ENCODE assay signal across 10 cellular contexts in genomic region chr6:3919130-3919628, GRCh38.
DNase-seq lines count a peak whose midpoint lies in the region; ATAC-seq and TF ChIP-seq lines count a peak whose summit lies in the region.
"Had no signal": no experiment of that assay in that cellular context is flagged by ENCODE, and none has a peak within 500 bp of the region (broad histone marks: within the 10 kb centered on the region; RNA-seq: fewer than 3 reads in every experiment).

No MANE protein-coding gene starts in this region.

- intact Hi-C loops in right cardiac atrium (cut with DNase I) = no loop called here

- H3K4me3 Mint-ChIP-seq in WTC11 = no peak overlapping the region
- H3K4me3 Mint-ChIP-seq: CD8-positive, alpha-beta memory T cell; naive thymus-derived CD4-positive, alpha-beta T cell had no signal

- H3K4me3 ChIP-seq in AG04449 (ENCODE audit: low read depth, low read length) (no peak overlapping the region), right cardiac atrium (ENCODE audit: low read length) (no peak overlapping the region)

- peaks cover 6% of the 10 kb centered on the region for H3K27me3 Mint-ChIP-seq in WTC11 (ENCODE audit: low read depth)

- POLR2A ChIA-PET in AG04449 (lab: Yijun Ruan, JAX) (no interaction called here), WTC11 (lab: Charles Lee) (no interaction called here)

- peak overlapping the region; percentile 23; the same call in 1 of the 2 replicates for H3K27ac Mint-ChIP-seq in WTC11
- H3K27ac Mint-ChIP-seq: CD8-positive, alpha-beta memory T cell had no signal

- H3K9me3 ChIP-seq in right cardiac atrium (ENCODE audit: control insufficient read depth, low read length) = no peaks in the 10 kb centered on the region

- TF ChIP-seq CTCF in AG04449 (IDR thresholded peaks at IDR 0.05; ENCODE audit: insufficient read depth, low read length, missing control alignments) (no peak), WTC11 (IDR thresholded peaks at IDR 0.05) (no peak)

- H3K36me3 Mint-ChIP-seq in WTC11 = peaks cover 27% of the 10 kb centered on the region
- H3K36me3 Mint-ChIP-seq: CD8-positive, alpha-beta memory T cell had no signal

- H3K4me1 Mint-ChIP-seq in WTC11 = peaks cover 33% of the 10 kb centered on the region

- CTCF ChIA-PET in AG04449 (lab: Yijun Ruan, JAX) = interaction anchor here (0.9 to 1.3 kb wide), 4 partner anchors 14 to 70 kb away, joined by 3 to 5 read pairs (median 4); no protein-coding TSS in a partner anchor
- CTCF ChIA-PET in WTC11 (lab: Charles Lee) = interaction anchor here (0.6 to 5.2 kb wide), 3 partner anchors 14 to 69 kb away, joined by 3 to 34 read pairs (median 18); partner anchors contain the start of gene FAM50B

- H3K27me3 ChIP-seq in right cardiac atrium (ENCODE audit: control insufficient read depth, insufficient read depth) = no peaks in the 10 kb centered on the region

- H3K9me3 Mint-ChIP-seq in WTC11 = peaks cover 44% of the 10 kb centered on the region
- H3K9me3 Mint-ChIP-seq: CD8-positive, alpha-beta memory T cell had no signal

- DNase-seq in AG04449 (ENCODE audit: low read depth, low spot score) = peak; percentile 46
- DNase-seq in HS-5 (ENCODE audit: low read depth) = peak; percentile 93
- DNase-seq in WTC11 (ENCODE audit: low spot score) = no peak
- DNase-seq in right cardiac atrium = peak in 2 of 3 donors; percentile 63 to 72
- DNase-seq in stimulated activated CD4-positive, alpha-beta T cell treated with anti-CD3 and anti-CD28 coated beads, Interleukin-2, amount 100 ng/mL, for 24 hours = no peak
- no peak for DNase-seq in NCI-H1048 (lab: John Stamatoyannopoulos, UW)
- DNase-seq in stimulated activated CD4-positive, alpha-beta T cell treated with anti-CD3 and anti-CD28 coated beads, Interleukin-1b, Interleukin-23, amount 100 ng/mL, for 48 hours = no peak
- DNase-seq in hepatic stellate cell (ENCODE audit: low spot score) = no peak
- DNase-seq: CD8-positive, alpha-beta memory T cell; naive thymus-derived CD4-positive, alpha-beta T cell had no signal

- ATAC-seq in WTC11 (no peak), right cardiac atrium (peak; percentile 80 to 88)
- ATAC-seq: naive thymus-derived CD4-positive, alpha-beta T cell had no signal

- H3K27ac ChIP-seq in right cardiac atrium (ENCODE audit: low read length) = peak overlapping the region; percentile 68

- WGBS in right cardiac atrium = 74% methylated on average over 6 of the region's 6 CpGs

- H3K4me1 ChIP-seq in right cardiac atrium (ENCODE audit: control insufficient read depth, insufficient read depth, low read length) = peaks cover 3% of the 10 kb centered on the region

TF ChIP-seq in WTC11, 78 proteins besides CTCF, POLR2A, EP300 and RAD21:
- TF ChIP-seq, protein P1, sequence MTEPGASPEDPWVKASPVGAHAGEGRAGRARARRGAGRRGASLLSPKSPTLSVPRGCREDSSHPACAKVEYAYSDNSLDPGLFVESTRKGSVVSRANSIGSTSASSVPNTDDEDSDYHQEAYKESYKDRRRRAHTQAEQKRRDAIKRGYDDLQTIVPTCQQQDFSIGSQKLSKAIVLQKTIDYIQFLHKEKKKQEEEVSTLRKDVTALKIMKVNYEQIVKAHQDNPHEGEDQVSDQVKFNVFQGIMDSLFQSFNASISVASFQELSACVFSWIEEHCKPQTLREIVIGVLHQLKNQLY (CRISPR knock-in tag; IDR thresholded peaks at IDR 0.05) = no peak
- TF ChIP-seq ELF4 (CRISPR knock-in tag; IDR thresholded peaks at IDR 0.05; ENCODE audit: low read depth) = no peak
- no peak for TF ChIP-seq NFATC4 (CRISPR knock-in tag; IDR thresholded peaks at IDR 0.05)
- TF ChIP-seq RELA (CRISPR knock-in tag; IDR thresholded peaks at IDR 0.05; ENCODE audit: borderline replicate concordance) = no peak
- no peak for TF ChIP-seq JUN (CRISPR knock-in tag; IDR thresholded peaks at IDR 0.05)
- TF ChIP-seq ERG (CRISPR knock-in tag; IDR thresholded peaks at IDR 0.05) = no peak
- TF ChIP-seq, protein P2, sequence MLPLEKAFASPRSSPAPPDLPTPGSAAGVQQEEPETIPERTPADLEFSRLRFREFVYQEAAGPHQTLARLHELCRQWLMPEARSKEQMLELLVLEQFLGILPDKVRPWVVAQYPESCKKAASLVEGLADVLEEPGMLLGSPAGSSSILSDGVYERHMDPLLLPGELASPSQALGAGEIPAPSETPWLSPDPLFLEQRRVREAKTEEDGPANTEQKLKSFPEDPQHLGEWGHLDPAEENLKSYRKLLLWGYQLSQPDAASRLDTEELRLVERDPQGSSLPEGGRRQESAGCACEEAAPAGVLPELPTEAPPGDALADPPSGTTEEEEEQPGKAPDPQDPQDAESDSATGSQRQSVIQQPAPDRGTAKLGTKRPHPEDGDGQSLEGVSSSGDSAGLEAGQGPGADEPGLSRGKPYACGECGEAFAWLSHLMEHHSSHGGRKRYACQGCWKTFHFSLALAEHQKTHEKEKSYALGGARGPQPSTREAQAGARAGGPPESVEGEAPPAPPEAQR (CRISPR knock-in tag; IDR thresholded peaks at IDR 0.05) = no peak
- TF ChIP-seq AR (CRISPR knock-in tag; IDR thresholded peaks at IDR 0.05) = no peak
TF ChIP-seq in WTC11: peak in this region for 0.

Comparison
In these comparisons a context has a peak if more than half of its experiments do, and no peak if none do; other contexts are left out.
1. DNase-seq: peak in AG04449 (single experiment), HS-5 (single experiment) and right cardiac atrium (2 of 3); none in WTC11 (single experiment), stimulated activated CD4-positive, alpha-beta T cell treated with anti-CD3 and anti-CD28 coated beads, Interleukin-2, amount 100 ng/mL, for 24 hours (0 of 2), NCI-H1048 (single experiment), stimulated activated CD4-positive, alpha-beta T cell treated with anti-CD3 and anti-CD28 coated beads, Interleukin-1b, Interleukin-23, amount 100 ng/mL, for 48 hours (single experiment) and hepatic stellate cell (single experiment).